In the genomic region with DNA sequence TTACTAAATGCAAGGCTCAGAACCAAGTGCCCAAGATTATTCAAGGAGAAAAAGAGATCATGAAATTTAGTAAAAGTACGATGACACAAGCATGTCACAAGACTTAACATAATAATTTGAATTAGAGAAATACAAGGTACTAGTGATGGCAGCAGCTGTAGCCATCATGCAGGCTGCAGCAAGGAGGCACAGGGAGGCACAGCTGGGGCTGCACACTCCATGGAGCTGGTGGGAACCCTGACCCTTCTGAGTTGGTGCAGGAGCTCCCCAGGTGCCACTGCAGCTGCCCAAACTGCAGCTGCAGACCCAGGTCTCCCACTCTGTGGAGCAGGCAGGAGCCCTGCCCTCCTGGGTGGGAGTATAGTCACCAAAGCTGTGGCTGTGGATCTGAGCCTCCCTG, we compare ENCODE assay signal across 1 cellular context.
TF ChIP-seq lines count a peak whose summit lies in the region.

No MANE protein-coding gene starts in this region.

TF ChIP-seq in A549, 52 proteins besides CTCF, POLR2A, EP300 and RAD21 (continued from another document):
- TF ChIP-seq, protein P1, sequence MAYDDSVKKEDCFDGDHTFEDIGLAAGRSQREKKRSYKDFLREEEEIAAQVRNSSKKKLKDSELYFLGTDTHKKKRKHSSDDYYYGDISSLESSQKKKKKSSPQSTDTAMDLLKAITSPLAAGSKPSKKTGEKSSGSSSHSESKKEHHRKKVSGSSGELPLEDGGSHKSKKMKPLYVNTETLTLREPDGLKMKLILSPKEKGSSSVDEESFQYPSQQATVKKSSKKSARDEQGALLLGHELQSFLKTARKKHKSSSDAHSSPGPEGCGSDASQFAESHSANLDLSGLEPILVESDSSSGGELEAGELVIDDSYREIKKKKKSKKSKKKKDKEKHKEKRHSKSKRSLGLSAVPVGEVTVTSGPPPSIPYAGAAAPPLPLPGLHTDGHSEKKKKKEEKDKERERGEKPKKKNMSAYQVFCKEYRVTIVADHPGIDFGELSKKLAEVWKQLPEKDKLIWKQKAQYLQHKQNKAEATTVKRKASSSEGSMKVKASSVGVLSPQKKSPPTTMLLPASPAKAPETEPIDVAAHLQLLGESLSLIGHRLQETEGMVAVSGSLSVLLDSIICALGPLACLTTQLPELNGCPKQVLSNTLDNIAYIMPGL (CRISPR knock-in tag; IDR thresholded peaks at IDR 0.05; ENCODE audit: borderline replicate concordance): no peak
- no peak for TF ChIP-seq BHLHE40 (IDR thresholded peaks at IDR 0.05; ENCODE audit: low read depth, low read length)
- TF ChIP-seq CHD4 (IDR thresholded peaks at IDR 0.05; ENCODE audit: borderline replicate concordance): no peak
